In genomic region chr3:102037791-102038190, GRCh38 we compare ENCODE assay signal across 22 cellular contexts.
"Had no signal": no experiment of that assay in that cellular context is flagged by ENCODE, and none has a peak within 500 bp of the region (broad histone marks: within the 10 kb centered on the region; RNA-seq: fewer than 3 reads in every experiment).

No MANE protein-coding gene starts in this region.

- FAIRE-seq: endothelial cell of umbilical vein had no signal

- H3K27ac ChIP-seq: adrenal gland, cardiac muscle cell, esophagus squamous epithelium, left ventricle myocardium inferior, testis, upper lobe of left lung had no signal

- H3K9me3 ChIP-seq: adrenal gland, testis, upper lobe of left lung had no signal

- H3K4me3 Mint-ChIP-seq: immature natural killer cell had no signal

- H3K27me3 Mint-ChIP-seq: progenitor cell of endocrine pancreas had no signal

- H3K36me3 ChIP-seq: adrenal gland, cardiac muscle cell, esophagus squamous epithelium, left ventricle myocardium inferior, upper lobe of left lung had no signal

- H3K4me1 ChIP-seq: adrenal gland, esophagus squamous epithelium, left ventricle myocardium inferior, testis, upper lobe of left lung had no signal

- H3K27ac Mint-ChIP-seq: immature natural killer cell, progenitor cell of endocrine pancreas had no signal

- H3K4me3 ChIP-seq: adrenal gland, cardiac muscle cell, esophagus squamous epithelium, left ventricle myocardium inferior, testis, upper lobe of left lung had no signal

- H3K36me3 Mint-ChIP-seq: immature natural killer cell had no signal

- H3K27me3 ChIP-seq: adrenal gland, cardiac muscle cell, esophagus squamous epithelium, testis, upper lobe of left lung had no signal

- DNase-seq: activated CD4-positive, alpha-beta T cell treated with anti-CD3 and anti-CD28 coated beads, Interleukin-2, amount 50 U/mL, for 1 hour; activated CD8-positive, alpha-beta memory T cell treated with anti-CD3 and anti-CD28 coated beads for 24 hours; activated CD8-positive, alpha-beta memory T cell treated with anti-CD3 and anti-CD28 coated beads, Interleukin-2, amount 50 U/mL, for 48 hours; activated gamma-delta T cell; dermis blood vessel endothelial cell; effector memory CD4-positive, alpha-beta T cell; esophagus squamous epithelium; immature natural killer cell; kidney glomerular epithelial cell; left ventricle myocardium inferior; mammary epithelial cell; occipital lobe; stimulated activated CD4-positive, alpha-beta T cell treated with anti-CD3 and anti-CD28 coated beads, Interleukin-15, amount 100 ng/mL, for 24 hours; stimulated activated CD4-positive, alpha-beta T cell treated with anti-CD3 and anti-CD28 coated beads, Interleukin-2, amount 100 ng/mL, for 48 hours; T-helper 9 cell; testis; upper lobe of left lung had no signal

- ATAC-seq: activated naive CD4-positive, alpha-beta T cell treated with anti-CD3 and anti-CD28 coated beads, Interleukin-2, amount 50 U/mL, for 72 hours had no signal
